Comparison of ENCODE assay signal across 14 cellular contexts in genomic region chr10:95796504-95796903, GRCh38. TPM values are rescaled to one million over a fixed set of nuclear protein-coding genes. Genes with fewer than 3 reads are reported as not detected.
"Had no signal": no experiment of that assay in that cellular context is flagged by ENCODE, and none has a peak within 500 bp of the region (broad histone marks: within the 10 kb centered on the region; RNA-seq: fewer than 3 reads in every experiment).

No MANE protein-coding gene starts in this region.

- H3K27ac Mint-ChIP-seq: activated CD4-positive, alpha-beta T cell treated with anti-CD3 and anti-CD28 coated beads for 36 hours; effector memory CD8-positive, alpha-beta T cell had no signal

- H3K27me3 ChIP-seq: colonic mucosa, hepatocyte, thyroid gland, uterus had no signal

- H3K4me3 Mint-ChIP-seq: activated CD4-positive, alpha-beta T cell treated with anti-CD3 and anti-CD28 coated beads for 36 hours; effector memory CD8-positive, alpha-beta T cell had no signal

- H3K9me3 Mint-ChIP-seq: effector memory CD8-positive, alpha-beta T cell had no signal

- H3K9ac ChIP-seq: parathyroid adenoma had no signal

- H3K4me3 ChIP-seq: colonic mucosa, hepatocyte, thyroid gland, uterus had no signal

- H3K27ac ChIP-seq: colonic mucosa, hepatocyte, parathyroid adenoma, thyroid gland, uterus, VCaP had no signal

- H2AFZ ChIP-seq: hepatocyte, parathyroid adenoma had no signal

- H3K4me1 ChIP-seq: colonic mucosa, parathyroid adenoma had no signal

- ATAC-seq: activated CD4-positive, alpha-beta T cell treated with anti-CD3 and anti-CD28 coated beads for 36 hours; effector memory CD8-positive, alpha-beta T cell had no signal

- H3K9me3 ChIP-seq: colonic mucosa, thyroid gland, uterus had no signal

- H3K4me1 Mint-ChIP-seq: activated CD4-positive, alpha-beta T cell treated with anti-CD3 and anti-CD28 coated beads for 36 hours had no signal

- H3K4me2 ChIP-seq: hepatocyte had no signal

- H3K36me3 ChIP-seq: colonic mucosa, thyroid gland, uterus had no signal

- H3K79me2 ChIP-seq: hepatocyte, parathyroid adenoma had no signal

- DNase-seq: activated CD4-positive, alpha-beta T cell treated with anti-CD3 and anti-CD28 coated beads for 36 hours; activated CD8-positive, alpha-beta memory T cell treated with anti-CD3 and anti-CD28 coated beads for 24 hours; activated gamma-delta T cell treated with Interleukin-2 at 50 U/mL for 16 hours; caudate nucleus; colonic mucosa; effector memory CD8-positive, alpha-beta T cell; stimulated activated CD4-positive, alpha-beta T cell treated with anti-CD3 and anti-CD28 coated beads, Interleukin-4, amount 100 ng/mL, for 1 hour; stimulated activated CD8-positive, alpha-beta memory T cell treated with anti-CD3 and anti-CD28 coated beads, Interleukin-4, amount 100 ng/mL, for 48 hours; thyroid gland; uterus had no signal

RNA-seq across cellular contexts. Expression of gene ENTPD1, which starts 40.5 kb away (rescaled TPM):
- total RNA-seq: epithelial cell of proximal tubule had no signal
